25 cellular contexts compared by ENCODE assay signal in the genomic region with DNA sequence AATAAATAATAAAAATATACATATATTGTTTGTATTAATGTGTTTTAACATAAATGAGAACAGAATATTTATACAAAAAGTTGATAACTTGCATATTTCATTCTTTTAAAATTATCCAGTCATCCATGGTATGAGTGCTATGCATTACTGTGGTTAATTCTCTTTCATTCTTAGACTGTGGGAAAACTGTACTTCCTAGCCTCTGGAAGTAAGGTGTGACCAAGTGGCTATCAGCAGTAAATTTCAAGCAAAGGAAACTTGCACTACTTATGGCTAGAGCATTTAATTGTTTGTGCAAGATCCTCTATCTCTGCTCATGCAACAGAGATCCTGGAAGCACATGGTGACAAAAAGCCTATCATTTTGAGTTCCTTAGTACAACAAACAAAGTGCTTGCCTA.
DNase-seq lines count a peak whose midpoint lies in the region; ATAC-seq and TF ChIP-seq lines count a peak whose summit lies in the region.
"Had no signal": no experiment of that assay in that cellular context is flagged by ENCODE, and none has a peak within 500 bp of the region (broad histone marks: within the 10 kb centered on the region; RNA-seq: fewer than 3 reads in every experiment).

No MANE protein-coding gene starts in this region.

- no peak overlapping the region for H3K14ac ChIP-seq in trophoblast cell (ENCODE audit: low read length)

- no peaks in the 10 kb centered on the region for H3K36me3 Mint-ChIP-seq in glutamatergic neuron (ENCODE audit: unreplicated experiment)

- H4K8ac ChIP-seq in trophoblast cell (ENCODE audit: low read depth, low read length), result no peak overlapping the region

- H3K4ac ChIP-seq in trophoblast cell (ENCODE audit: low read depth, low read length), result no peak overlapping the region

- H3K4me3 ChIP-seq in astrocyte of the cerebellum (ENCODE audit: low read depth, low read length) (no peak overlapping the region), fibroblast of villous mesenchyme (ENCODE audit: low read depth, low read length) (no peak overlapping the region), trophoblast cell (ENCODE audit: low read depth, low read length) (no peak overlapping the region), coronary artery (no peak overlapping the region)
- H3K4me3 ChIP-seq: esophagus squamous epithelium, heart left ventricle, left ventricle myocardium inferior, MG63, mucosa of descending colon, tibial artery had no signal

- no peak overlapping the region for H2BK12ac ChIP-seq in trophoblast cell (ENCODE audit: low read length)

- no peak overlapping the region for H3K27ac Mint-ChIP-seq in glutamatergic neuron (ENCODE audit: unreplicated experiment)
- H3K27ac Mint-ChIP-seq: stimulated activated naive CD8-positive, alpha-beta T cell treated with anti-CD3 and anti-CD28 coated beads, Interleukin-15, Interleukin-2, amounts not matched to agents 100 ng/mL and 50 ng/mL, for 24 hours; T-helper 17 cell had no signal

- DNase-seq in HS-27A (ENCODE audit: low read depth) (peak; percentile 74), astrocyte of the cerebellum (ENCODE audit: low read depth) (peak; percentile 44), fibroblast of villous mesenchyme (ENCODE audit: low read depth) (peak; percentile 11), trophoblast cell (peak in 1 of 2 donors; percentile 22), glutamatergic neuron (no peak), Right ventricle myocardium inferior (ENCODE audit: missing footprints) (no peak), coronary artery (ENCODE audit: low spot score) (no peak), DMS 273 treated with DMSO at 0.1 percent for 48 hours (lab: John Stamatoyannopoulos, UW) (no peak)
- DNase-seq: activated CD4-positive, alpha-beta T cell treated with anti-CD3 and anti-CD28 coated beads for 4 hours; activated naive CD4-positive, alpha-beta T cell treated with Interleukin-2 at 50 U/mL for 16 hours; activated T-cell treated with anti-CD3 and anti-CD28 coated beads, Interleukin-2, amount 50 U/mL, for 48 hours; aorta; esophagus squamous epithelium; heart left ventricle; left ventricle myocardium inferior; MG63; mucosa of descending colon; NCI-H1417 treated with DMSO at 0.1 percent for 48 hours; NCI-H2107; NCI-H510A; NK-92 treated with Interleukin-12 subunit alpha and Interleukin-12 subunit beta, amount 100 ng/mL, for 24 hours; stimulated activated CD4-positive, alpha-beta T cell treated with anti-CD3 and anti-CD28 coated beads, Interleukin-4, amount 100 ng/mL, for 4 hours; T-helper 17 cell; tibial artery had no signal

- no peak overlapping the region for H3K18ac ChIP-seq in trophoblast cell (ENCODE audit: low read length)

- H3K9me3 Mint-ChIP-seq in glutamatergic neuron (ENCODE audit: unreplicated experiment), result no peaks in the 10 kb centered on the region

- TF ChIP-seq CTCF in astrocyte of the cerebellum (IDR thresholded peaks at IDR 0.05; ENCODE audit: low read depth, low read length, missing control alignments), result no peak
- no peak for TF ChIP-seq CTCF in fibroblast of villous mesenchyme (IDR thresholded peaks at IDR 0.05; ENCODE audit: insufficient read depth, low read depth, low read length)
- TF ChIP-seq CTCF in glutamatergic neuron (IDR thresholded peaks at IDR 0.05; ENCODE audit: partially characterized antibody, unreplicated experiment), result no peak
- TF ChIP-seq CTCF in coronary artery (IDR thresholded peaks at IDR 0.05), result no peak

- no peak overlapping the region for H3K27ac ChIP-seq in trophoblast cell (ENCODE audit: low read depth, low read length)
- no peak overlapping the region for H3K27ac ChIP-seq in coronary artery
- H3K27ac ChIP-seq: esophagus squamous epithelium, heart left ventricle, left ventricle myocardium inferior, tibial artery had no signal

- no peak overlapping the region for H2BK120ac ChIP-seq in trophoblast cell (ENCODE audit: insufficient read depth, low read length, poor library complexity)

- no peak overlapping the region for H4K12ac ChIP-seq in trophoblast cell (ENCODE audit: low read depth, low read length)

- no peaks in the 10 kb centered on the region for H3K79me2 ChIP-seq in trophoblast cell (ENCODE audit: control insufficient read depth, insufficient read depth, low read length, poor library complexity)

- no peaks in the 10 kb centered on the region for H3K4me1 ChIP-seq in trophoblast cell (ENCODE audit: control insufficient read depth in 1 of 2, insufficient read depth in 2 of 2, low read length in 2 of 2)
- H3K4me1 ChIP-seq: esophagus squamous epithelium, heart left ventricle, left ventricle myocardium inferior, tibial artery had no signal

- H3K4me3 Mint-ChIP-seq in glutamatergic neuron (ENCODE audit: unreplicated experiment), result no peak overlapping the region
- H3K4me3 Mint-ChIP-seq: stimulated activated naive CD8-positive, alpha-beta T cell treated with anti-CD3 and anti-CD28 coated beads, Interleukin-15, Interleukin-2, amounts not matched to agents 100 ng/mL and 50 ng/mL, for 24 hours; T-helper 17 cell had no signal

- H3K9me3 ChIP-seq in trophoblast cell (ENCODE audit: insufficient read depth, low read depth, low read length), result no peaks in the 10 kb centered on the region
- H3K9me3 ChIP-seq: esophagus squamous epithelium, heart left ventricle, left ventricle myocardium inferior, MG63, mucosa of descending colon, tibial artery had no signal

- H2AK5ac ChIP-seq in trophoblast cell (ENCODE audit: low read length), result no peak overlapping the region

- H3K23ac ChIP-seq in trophoblast cell (ENCODE audit: low read length), result no peak overlapping the region

- no peaks in the 10 kb centered on the region for H3K79me1 ChIP-seq in trophoblast cell (ENCODE audit: low read length)

- no peak overlapping the region for H2AFZ ChIP-seq in trophoblast cell (ENCODE audit: insufficient read depth, low read length, poor library complexity)

- no peaks in the 10 kb centered on the region for H3K27me3 Mint-ChIP-seq in glutamatergic neuron (ENCODE audit: unreplicated experiment)
- H3K27me3 Mint-ChIP-seq: stimulated activated naive CD8-positive, alpha-beta T cell treated with anti-CD3 and anti-CD28 coated beads, Interleukin-15, Interleukin-2, amounts not matched to agents 100 ng/mL and 50 ng/mL, for 24 hours; T-helper 17 cell had no signal

- in situ Hi-C loops in astrocyte of the cerebellum (cut with HindIII; ENCODE audit: low sequenced_read_pairs), result no loop called here

- peak overlapping the region; percentile 24 for H3K4me2 ChIP-seq in trophoblast cell (ENCODE audit: low read length)

- H3K4me1 Mint-ChIP-seq in glutamatergic neuron (ENCODE audit: low read depth, unreplicated experiment), result no peaks in the 10 kb centered on the region
- H3K4me1 Mint-ChIP-seq: T-helper 17 cell had no signal

- H2BK5ac ChIP-seq in trophoblast cell (ENCODE audit: low read depth, low read length, poor library complexity), result no peak overlapping the region

- no peaks in the 10 kb centered on the region for H3K27me3 ChIP-seq in trophoblast cell (ENCODE audit: insufficient read depth, low read length)
- H3K27me3 ChIP-seq: esophagus squamous epithelium, heart left ventricle, MG63, tibial artery had no signal

- intact Hi-C loops in Right ventricle myocardium inferior (cut with DNase I), result no loop called here

- H4K91ac ChIP-seq in trophoblast cell (ENCODE audit: low read depth, low read length), result no peak overlapping the region

- ATAC-seq in Right ventricle myocardium inferior, result no peak
- ATAC-seq: heart left ventricle, mucosa of descending colon, T-helper 17 cell had no signal

- no peak overlapping the region for H3K9ac ChIP-seq in trophoblast cell (ENCODE audit: low read length)

- no peaks in the 10 kb centered on the region for H3K36me3 ChIP-seq in trophoblast cell (ENCODE audit: control insufficient read depth in 1 of 2, insufficient read depth in 2 of 2, low read length in 2 of 2)
- H3K36me3 ChIP-seq: esophagus squamous epithelium, heart left ventricle, left ventricle myocardium inferior, MG63, tibial artery had no signal

Comparison
In these comparisons a context has a peak if more than half of its experiments do, and no peak if none do; other contexts are left out.
1. DNase-seq: peak in HS-27A (single experiment), astrocyte of the cerebellum (single experiment) and fibroblast of villous mesenchyme (single experiment); none in glutamatergic neuron (single experiment), Right ventricle myocardium inferior (single experiment), coronary artery (single experiment) and DMS 273 treated with DMSO at 0.1 percent for 48 hours (single experiment).